8 cellular contexts compared by ENCODE assay signal in genomic region chr1:32179193-32179442, GRCh38. TPM values are rescaled to one million over a fixed set of nuclear protein-coding genes. Genes with fewer than 3 reads are reported as not detected.
DNase-seq lines count a peak whose midpoint lies in the region; ATAC-seq and TF ChIP-seq lines count a peak whose summit lies in the region.

No MANE protein-coding gene starts in this region.

- H3K36me3 ChIP-seq in Loucy (ENCODE audit: insufficient read depth, low read length) (peaks cover 3% of the 10 kb centered on the region; the same call in 1 of the 2 replicates), neural cell (ENCODE audit: insufficient read depth, low read length) (no peaks in the 10 kb centered on the region)
- peaks cover 14% of the 10 kb centered on the region for H3K36me3 ChIP-seq in effector memory CD4-positive, alpha-beta T cell (ENCODE audit: control insufficient read depth, insufficient read depth, low read length)

- TF ChIP-seq CTCF in Calu3 (IDR thresholded peaks at IDR 0.05; ENCODE audit: unreplicated experiment), result no peak
- TF ChIP-seq CTCF in Loucy (conservative IDR thresholded peaks at IDR 0.05; ENCODE audit: low read length), result no peak
- TF ChIP-seq CTCF in neural cell (IDR thresholded peaks at IDR 0.05; ENCODE audit: poor library complexity, severe bottlenecking), result no peak

- no peak for DNase-seq in Calu3
- DNase-seq in effector memory CD4-positive, alpha-beta T cell, result no peak
- DNase-seq in NCI-H2196 treated with DMSO at 0.1 percent for 48 hours (lab: John Stamatoyannopoulos, UW; ENCODE audit: unreplicated experiment), result no peak
- no peak for DNase-seq in 8988T
- DNase-seq in NCI-H2029 treated with DMSO at 0.1 percent for 48 hours (lab: John Stamatoyannopoulos, UW), result no peak

- H3F3A ChIP-seq in Loucy (ENCODE audit: low read depth) (no peaks in the 10 kb centered on the region), neural cell (ENCODE audit: insufficient read depth, low read length, poor library complexity, severe bottlenecking) (no peaks in the 10 kb centered on the region)

- H3K4me3 Mint-ChIP-seq in Calu3 (ENCODE audit: low read depth, unreplicated experiment), result peak overlapping the region; percentile 95

- CTCF ChIA-PET in Calu3 (lab: Charles Lee), result interaction anchor here (0.6 kb wide), 1 partner anchor 166 kb away, joined by 3 read pairs; the partner anchor contains the start of gene KHDRBS1

- peaks cover 39% of the 10 kb centered on the region for H3K79me2 ChIP-seq in Loucy (ENCODE audit: insufficient read depth, low read length)
- H3K79me2 ChIP-seq in neural cell (replicated peaks; ENCODE audit: insufficient read depth, low read length), result peaks cover 22% of the 10 kb centered on the region

- H3K27me3 Mint-ChIP-seq in Calu3 (ENCODE audit: unreplicated experiment), result no peaks in the 10 kb centered on the region

- H3K27ac Mint-ChIP-seq in Calu3 (ENCODE audit: unreplicated experiment), result peak overlapping the region; percentile 96

- no peak for TF ChIP-seq EP300 in neural cell (conservative IDR thresholded peaks at IDR 0.05; ENCODE audit: poor library complexity, severe bottlenecking)

- H3K4me3 ChIP-seq in Loucy (ENCODE audit: low read length, poor library complexity, severe bottlenecking) (peak overlapping the region; percentile 92), neural cell (ENCODE audit: low read length) (peak overlapping the region; percentile 83)
- H3K4me3 ChIP-seq in effector memory CD4-positive, alpha-beta T cell (ENCODE audit: insufficient read depth, low read depth, low read length, poor library complexity, severe bottlenecking), result peak overlapping the region; percentile 78

- ATAC-seq in HG02798 (IDR thresholded peaks at IDR 0.05; ENCODE audit: poor library complexity, unreplicated experiment), result no peak

- peaks cover 34% of the 10 kb centered on the region for H4K20me1 ChIP-seq in Loucy (ENCODE audit: insufficient read depth, low read length, poor library complexity, severe bottlenecking)
- H4K20me1 ChIP-seq in neural cell (ENCODE audit: insufficient read depth), result no peaks in the 10 kb centered on the region

- no peaks in the 10 kb centered on the region for H3K9me3 Mint-ChIP-seq in Calu3 (ENCODE audit: low read depth, unreplicated experiment)

- H3K4me2 ChIP-seq in Loucy (ENCODE audit: low read depth, low read length, poor library complexity, severe bottlenecking), result peak overlapping the region; percentile 95
- H3K4me2 ChIP-seq in neural cell (ENCODE audit: low read length), result peak overlapping the region; percentile 16

- peaks cover 37% of the 10 kb centered on the region for H3K4me1 ChIP-seq in Loucy (ENCODE audit: insufficient read depth, low read length, poor library complexity, severe bottlenecking)
- peaks cover 20% of the 10 kb centered on the region for H3K4me1 ChIP-seq in effector memory CD4-positive, alpha-beta T cell (ENCODE audit: control insufficient read depth, insufficient read depth, low read length, poor library complexity, severe bottlenecking)

- peaks cover 56% of the 10 kb centered on the region for H3K36me3 Mint-ChIP-seq in Calu3 (ENCODE audit: insufficient read depth, unreplicated experiment)

- peaks cover 19% of the 10 kb centered on the region for H3K4me1 Mint-ChIP-seq in Calu3 (ENCODE audit: low read depth, unreplicated experiment)

- no TSS peak for BruUV-seq in Calu3 (replicated peaks; lab: Mats Ljungman, UMichigan)

- H3K27me3 ChIP-seq in Loucy (ENCODE audit: insufficient read depth, low read length, poor library complexity, severe bottlenecking) (no peaks in the 10 kb centered on the region), neural cell (ENCODE audit: insufficient read depth, low read depth, low read length) (no peaks in the 10 kb centered on the region)
- no peaks in the 10 kb centered on the region for H3K27me3 ChIP-seq in effector memory CD4-positive, alpha-beta T cell (replicated peaks; ENCODE audit: control insufficient read depth, insufficient read depth, low read length, poor library complexity, severe bottlenecking)

- H2AFZ ChIP-seq in Loucy (ENCODE audit: low read length) (peak overlapping the region; percentile 81), neural cell (ENCODE audit: low read depth, low read length) (peak overlapping the region; percentile 54)

- H3K9me3 ChIP-seq in Loucy (ENCODE audit: insufficient read depth, low read depth, low read length) (no peaks in the 10 kb centered on the region), neural cell (ENCODE audit: low read length) (no peaks in the 10 kb centered on the region)
- H3K9me3 ChIP-seq in effector memory CD4-positive, alpha-beta T cell (ENCODE audit: control insufficient read depth, low read length), result no peaks in the 10 kb centered on the region

- H3K9ac ChIP-seq in Loucy (ENCODE audit: low read depth, low read length, poor library complexity, severe bottlenecking), result peak overlapping the region; percentile 98
- peak overlapping the region; percentile 73 for H3K9ac ChIP-seq in neural cell (ENCODE audit: low read length)

- H3K27ac ChIP-seq in effector memory CD4-positive, alpha-beta T cell (ENCODE audit: insufficient read depth, low read length, poor library complexity, severe bottlenecking), result peak overlapping the region; percentile 82
- H3K27ac ChIP-seq in neural cell (ENCODE audit: low read length), result peak overlapping the region; percentile 75

- intact Hi-C loops in Calu3 (cut with micrococcal nuclease; ENCODE audit: unreplicated experiment), result no loop called here

- no peak for TF ChIP-seq RAD21 in neural cell (conservative IDR thresholded peaks at IDR 0.05)

- no peaks in the 10 kb centered on the region for H3K9me2 ChIP-seq in Loucy (replicated peaks; ENCODE audit: low read depth, low read length)
- H3K9me2 ChIP-seq in neural cell (ENCODE audit: insufficient read depth, low read length), result no peaks in the 10 kb centered on the region

TF ChIP-seq in neural cell, 6 proteins besides CTCF, POLR2A, EP300 and RAD21:
- TF ChIP-seq TAF1 (IDR thresholded peaks at IDR 0.05; ENCODE audit: low read depth), result no peak
- no peak for TF ChIP-seq SMC3 (conservative IDR thresholded peaks at IDR 0.05; ENCODE audit: poor library complexity)
- TF ChIP-seq EZH2 (IDR thresholded peaks at IDR 0.05; ENCODE audit: borderline replicate concordance, insufficient read depth, low read length, poor library complexity, severe bottlenecking), result no peak
- no peak for TF ChIP-seq MXI1 (conservative IDR thresholded peaks at IDR 0.05; ENCODE audit: poor library complexity, severe bottlenecking)
- TF ChIP-seq, protein P1, sequence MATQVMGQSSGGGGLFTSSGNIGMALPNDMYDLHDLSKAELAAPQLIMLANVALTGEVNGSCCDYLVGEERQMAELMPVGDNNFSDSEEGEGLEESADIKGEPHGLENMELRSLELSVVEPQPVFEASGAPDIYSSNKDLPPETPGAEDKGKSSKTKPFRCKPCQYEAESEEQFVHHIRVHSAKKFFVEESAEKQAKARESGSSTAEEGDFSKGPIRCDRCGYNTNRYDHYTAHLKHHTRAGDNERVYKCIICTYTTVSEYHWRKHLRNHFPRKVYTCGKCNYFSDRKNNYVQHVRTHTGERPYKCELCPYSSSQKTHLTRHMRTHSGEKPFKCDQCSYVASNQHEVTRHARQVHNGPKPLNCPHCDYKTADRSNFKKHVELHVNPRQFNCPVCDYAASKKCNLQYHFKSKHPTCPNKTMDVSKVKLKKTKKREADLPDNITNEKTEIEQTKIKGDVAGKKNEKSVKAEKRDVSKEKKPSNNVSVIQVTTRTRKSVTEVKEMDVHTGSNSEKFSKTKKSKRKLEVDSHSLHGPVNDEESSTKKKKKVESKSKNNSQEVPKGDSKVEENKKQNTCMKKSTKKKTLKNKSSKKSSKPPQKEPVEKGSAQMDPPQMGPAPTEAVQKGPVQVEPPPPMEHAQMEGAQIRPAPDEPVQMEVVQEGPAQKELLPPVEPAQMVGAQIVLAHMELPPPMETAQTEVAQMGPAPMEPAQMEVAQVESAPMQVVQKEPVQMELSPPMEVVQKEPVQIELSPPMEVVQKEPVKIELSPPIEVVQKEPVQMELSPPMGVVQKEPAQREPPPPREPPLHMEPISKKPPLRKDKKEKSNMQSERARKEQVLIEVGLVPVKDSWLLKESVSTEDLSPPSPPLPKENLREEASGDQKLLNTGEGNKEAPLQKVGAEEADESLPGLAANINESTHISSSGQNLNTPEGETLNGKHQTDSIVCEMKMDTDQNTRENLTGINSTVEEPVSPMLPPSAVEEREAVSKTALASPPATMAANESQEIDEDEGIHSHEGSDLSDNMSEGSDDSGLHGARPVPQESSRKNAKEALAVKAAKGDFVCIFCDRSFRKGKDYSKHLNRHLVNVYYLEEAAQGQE (IDR thresholded peaks at IDR 0.05; ENCODE audit: borderline replicate concordance), result no peak
- no peak for TF ChIP-seq POLR2AphosphoS5 (IDR thresholded peaks at IDR 0.05)

RNA-seq across cellular contexts. Expression of gene TXLNA, which starts 0.4 kb away (rescaled TPM):
- total RNA-seq in Calu3 (2022), result 58.4 and 62.4 TPM in 2 replicates
- polyA plus RNA-seq in neural cell, result 34.5 and 39.0 TPM in 2 replicates
- 37.6 and 41.6 TPM in 2 replicates for polyA minus RNA-seq in neural cell

RNA-seq across cellular contexts. Expression of gene CCDC28B, which starts 21.3 kb away (rescaled TPM):
- 7.1 and 8.2 TPM in 2 replicates for total RNA-seq in Calu3 (2022)
- polyA plus RNA-seq in neural cell, result 176 and 186 TPM in 2 replicates
- 54.0 and 58.8 TPM in 2 replicates for polyA minus RNA-seq in neural cell

RNA-seq across cellular contexts. Expression of gene IQCC, which starts 26.4 kb away (rescaled TPM):
- 6.6 and 7.6 TPM in 2 replicates for total RNA-seq in Calu3 (2022)
- polyA plus RNA-seq in neural cell, result 5.6 and 7.5 TPM in 2 replicates
- 5.2 and 5.6 TPM in 2 replicates for polyA minus RNA-seq in neural cell

RNA-seq across cellular contexts. Expression of gene DCDC2B, which starts 29.8 kb away (rescaled TPM):
- total RNA-seq in Calu3 (2022), result not detected in 2 replicates
- polyA plus RNA-seq in neural cell, result not detected in 2 replicates
- polyA minus RNA-seq in neural cell, result not detected in 2 replicates

RNA-seq across cellular contexts. Expression of gene TMEM234, which starts 43.0 kb away (rescaled TPM):
- 31.6 and 35.5 TPM in 2 replicates for total RNA-seq in Calu3 (2022)
- polyA plus RNA-seq in neural cell, result 24.4 and 30.2 TPM in 2 replicates
- 22.0 and 28.5 TPM in 2 replicates for polyA minus RNA-seq in neural cell
